20 cellular contexts compared by ENCODE assay signal in the genomic region with DNA sequence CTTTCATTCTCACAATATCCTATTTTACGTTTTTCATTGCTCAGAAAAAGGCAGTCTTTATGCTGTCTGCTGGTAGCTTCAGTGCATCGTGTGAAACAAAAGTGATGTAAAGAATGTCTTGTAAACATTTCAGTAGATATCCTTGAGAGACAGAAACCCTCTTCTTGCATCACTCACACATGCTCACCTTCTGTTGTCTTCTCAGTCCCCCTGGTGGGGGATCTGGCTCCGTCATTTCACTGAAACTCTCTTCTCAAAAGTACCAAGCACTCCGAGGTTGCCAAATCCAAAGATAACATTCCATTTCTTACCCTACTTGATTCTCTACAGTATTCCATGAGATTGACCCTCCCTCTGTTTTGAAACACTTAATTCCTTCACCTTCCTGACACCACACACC. TPM values are rescaled to one million over a fixed set of nuclear protein-coding genes. Genes with fewer than 3 reads are reported as not detected.
DNase-seq lines count a peak whose midpoint lies in the region; ATAC-seq and TF ChIP-seq lines count a peak whose summit lies in the region.
"Had no signal": no experiment of that assay in that cellular context is flagged by ENCODE, and none has a peak within 500 bp of the region (broad histone marks: within the 10 kb centered on the region; RNA-seq: fewer than 3 reads in every experiment).

No MANE protein-coding gene starts in this region.

- no peaks in the 10 kb centered on the region for H3K4me1 ChIP-seq in OCI-LY1 (ENCODE audit: insufficient read depth, low read length, severe bottlenecking)
- H3K4me1 ChIP-seq in hepatocyte (ENCODE audit: insufficient read depth) = peaks cover 6% of the 10 kb centered on the region
- H3K4me1 ChIP-seq: breast epithelium had no signal

- H3K4me2 ChIP-seq in OCI-LY1 (ENCODE audit: low read length) = no peak overlapping the region
- H3K4me2 ChIP-seq in hepatocyte = no peak overlapping the region

- no peak overlapping the region for H3K27ac Mint-ChIP-seq in progenitor cell of endocrine pancreas
- H3K27ac Mint-ChIP-seq in activated naive CD4-positive, alpha-beta T cell treated with anti-CD3 and anti-CD28 coated beads, Interleukin-2, amount 10 ng/mL, durations not matched to agents 7 days and 5 days = no peak overlapping the region
- H3K27ac Mint-ChIP-seq: activated naive CD8-positive, alpha-beta T cell treated with anti-CD3 and anti-CD28 coated beads, Interleukin-2, amount 10 ng/mL, durations not matched to agents 7 days and 5 days; activated T-helper 1 cell treated with anti-CD3 and anti-CD28 coated beads, Interleukin-12 subunit alpha, Interleukin-12 subunit beta, Interleukin-2, Interleukin-4 antibody, amounts not matched to agents 30 ng/mL and 10 ng/mL and 1 ng/mL, durations not matched to agents 14 hours and 24 hours and 36 hours had no signal

- H4K20me1 ChIP-seq in OCI-LY1 (ENCODE audit: insufficient read depth, low read length) = no peaks in the 10 kb centered on the region
- H4K20me1 ChIP-seq in hepatocyte (ENCODE audit: insufficient read depth, poor library complexity, severe bottlenecking) = no peaks in the 10 kb centered on the region

- WGBS in hepatocyte (ENCODE audit: low lambda C conversion rate, missing lambda C conversion rate) = 69% methylated on average over 4 of the region's 4 CpGs

- H3K4me3 ChIP-seq in H7 (ENCODE audit: insufficient read depth, low read depth, low read length) = no peak overlapping the region
- no peak overlapping the region for H3K4me3 ChIP-seq in OCI-LY1 (ENCODE audit: low read depth, low read length, poor library complexity, severe bottlenecking)
- no peak overlapping the region for H3K4me3 ChIP-seq in hepatocyte
- H3K4me3 ChIP-seq: breast epithelium had no signal

- H3K9me3 ChIP-seq in OCI-LY1 (ENCODE audit: low read length) (no peaks in the 10 kb centered on the region), hepatocyte (ENCODE audit: low read depth) (no peaks in the 10 kb centered on the region)
- H3K9me3 ChIP-seq: breast epithelium, neutrophil had no signal

- H3K9ac ChIP-seq in OCI-LY1 (ENCODE audit: low read length) = no peak overlapping the region

- H3K4me1 Mint-ChIP-seq in progenitor cell of endocrine pancreas (ENCODE audit: low read depth) = peaks cover 26% of the 10 kb centered on the region
- H3K4me1 Mint-ChIP-seq in activated naive CD4-positive, alpha-beta T cell treated with anti-CD3 and anti-CD28 coated beads, Interleukin-2, amount 10 ng/mL, durations not matched to agents 7 days and 5 days = no peaks in the 10 kb centered on the region
- H3K4me1 Mint-ChIP-seq: activated naive CD8-positive, alpha-beta T cell treated with anti-CD3 and anti-CD28 coated beads, Interleukin-2, amount 10 ng/mL, durations not matched to agents 7 days and 5 days had no signal

- no peaks in the 10 kb centered on the region for H3K9me3 Mint-ChIP-seq in progenitor cell of endocrine pancreas (ENCODE audit: low read depth)
- H3K9me3 Mint-ChIP-seq in activated naive CD4-positive, alpha-beta T cell treated with anti-CD3 and anti-CD28 coated beads, Interleukin-2, amount 10 ng/mL, durations not matched to agents 7 days and 5 days = no peaks in the 10 kb centered on the region
- H3K9me3 Mint-ChIP-seq: activated naive CD8-positive, alpha-beta T cell treated with anti-CD3 and anti-CD28 coated beads, Interleukin-2, amount 10 ng/mL, durations not matched to agents 7 days and 5 days; activated T-helper 1 cell treated with anti-CD3 and anti-CD28 coated beads, Interleukin-12 subunit alpha, Interleukin-12 subunit beta, Interleukin-2, Interleukin-4 antibody, amounts not matched to agents 30 ng/mL and 10 ng/mL and 1 ng/mL, durations not matched to agents 14 hours and 24 hours and 36 hours had no signal

- H3K9me2 ChIP-seq in OCI-LY1 (ENCODE audit: low read depth, low read length) (no peaks in the 10 kb centered on the region), hepatocyte (replicated peaks; ENCODE audit: insufficient read depth) (no peaks in the 10 kb centered on the region)

- H3K36me3 ChIP-seq in H7 (replicated peaks; ENCODE audit: control insufficient read depth, insufficient read depth, low read length) = no peaks in the 10 kb centered on the region
- H3K36me3 ChIP-seq in OCI-LY1 (ENCODE audit: insufficient read depth, low read length) = no peaks in the 10 kb centered on the region
- H3K36me3 ChIP-seq in hepatocyte (replicated peaks; ENCODE audit: insufficient read depth, low read depth) = no peaks in the 10 kb centered on the region
- H3K36me3 ChIP-seq: breast epithelium, neutrophil had no signal

- H3K79me2 ChIP-seq in OCI-LY1 (ENCODE audit: insufficient read depth, low read length) (no peaks in the 10 kb centered on the region), hepatocyte (no peaks in the 10 kb centered on the region)

- no peaks in the 10 kb centered on the region for H3K27me3 ChIP-seq in H7 (ENCODE audit: control insufficient read depth, insufficient read depth, low read length)
- H3K27me3 ChIP-seq in OCI-LY1 (ENCODE audit: insufficient read depth, low read length) = peaks cover 6% of the 10 kb centered on the region; the same call in 1 of the 2 replicates
- no peaks in the 10 kb centered on the region for H3K27me3 ChIP-seq in hepatocyte
- H3K27me3 ChIP-seq: breast epithelium had no signal

- CTCF ChIA-PET in activated naive CD4-positive, alpha-beta T cell treated with anti-CD3 and anti-CD28 coated beads, Interleukin-2, amount 10 ng/mL, durations not matched to agents 7 days and 5 days (lab: Charles Lee) = interaction anchor here (0.7 kb wide), 1 partner anchor 23 kb away, joined by 3 read pairs; no protein-coding TSS in a partner anchor

- TF ChIP-seq CTCF in OCI-LY1 (IDR thresholded peaks at IDR 0.05; ENCODE audit: low read length) = peak; percentile 14; the same call in 1 of the 2 replicates
- no peak for TF ChIP-seq CTCF in hepatocyte (IDR thresholded peaks at IDR 0.05; ENCODE audit: poor library complexity)
- TF ChIP-seq CTCF in progenitor cell of endocrine pancreas (IDR thresholded peaks at IDR 0.05; ENCODE audit: unreplicated experiment) = peak; percentile 28

- ATAC-seq in GM18502 (IDR thresholded peaks at IDR 0.05; ENCODE audit: poor library complexity, unreplicated experiment) (no peak), HG02678 (IDR thresholded peaks at IDR 0.05; ENCODE audit: unreplicated experiment) (no peak)
- ATAC-seq: sciatic nerve had no signal

- H3K27ac ChIP-seq in OCI-LY1 (ENCODE audit: low read depth, low read length, poor library complexity, severe bottlenecking) (no peak overlapping the region), hepatocyte (peak overlapping the region; percentile 19)
- H3K27ac ChIP-seq: breast epithelium, neutrophil had no signal

- H2AFZ ChIP-seq in OCI-LY1 (ENCODE audit: low read length) (no peak overlapping the region), hepatocyte (no peak overlapping the region)

- peaks cover 10% of the 10 kb centered on the region for H3K27me3 Mint-ChIP-seq in progenitor cell of endocrine pancreas
- peaks cover 8% of the 10 kb centered on the region for H3K27me3 Mint-ChIP-seq in activated naive CD4-positive, alpha-beta T cell treated with anti-CD3 and anti-CD28 coated beads, Interleukin-2, amount 10 ng/mL, durations not matched to agents 7 days and 5 days

- H3K4me3 Mint-ChIP-seq in progenitor cell of endocrine pancreas (ENCODE audit: low read depth) = no peak overlapping the region
- no peak overlapping the region for H3K4me3 Mint-ChIP-seq in activated naive CD4-positive, alpha-beta T cell treated with anti-CD3 and anti-CD28 coated beads, Interleukin-2, amount 10 ng/mL, durations not matched to agents 7 days and 5 days
- H3K4me3 Mint-ChIP-seq: activated naive CD8-positive, alpha-beta T cell treated with anti-CD3 and anti-CD28 coated beads, Interleukin-2, amount 10 ng/mL, durations not matched to agents 7 days and 5 days; activated T-helper 1 cell treated with anti-CD3 and anti-CD28 coated beads, Interleukin-12 subunit alpha, Interleukin-12 subunit beta, Interleukin-2, Interleukin-4 antibody, amounts not matched to agents 30 ng/mL and 10 ng/mL and 1 ng/mL, durations not matched to agents 14 hours and 24 hours and 36 hours had no signal

- peak; percentile 66 for DNase-seq in H7
- DNase-seq in hepatocyte (ENCODE audit: low spot score) = no peak
- DNase-seq in progenitor cell of endocrine pancreas (ENCODE audit: low spot score, unreplicated experiment) = no peak
- no peak for DNase-seq in NCI-H1417 treated with DMSO at 0.1 percent for 48 hours (lab: John Stamatoyannopoulos, UW)
- DNase-seq in activated naive CD4-positive, alpha-beta T cell treated with anti-CD3 and anti-CD28 coated beads, Interleukin-2, amount 10 ng/mL, durations not matched to agents 7 days and 5 days = no peak
- DNase-seq: activated naive CD8-positive, alpha-beta T cell treated with anti-CD3 and anti-CD28 coated beads, Interleukin-2, amount 10 ng/mL, durations not matched to agents 7 days and 5 days; KG1; kidney; NCI-H1105 treated with DMSO at 0.1 percent for 48 hours; Right ventricle myocardium superior; stimulated activated CD4-positive, alpha-beta T cell treated with anti-CD3 and anti-CD28 coated beads, Interleukin-2, amount 100 ng/mL, for 24 hours had no signal

- H3K36me3 Mint-ChIP-seq in progenitor cell of endocrine pancreas (ENCODE audit: insufficient read depth) = no peaks in the 10 kb centered on the region
- H3K36me3 Mint-ChIP-seq in activated naive CD4-positive, alpha-beta T cell treated with anti-CD3 and anti-CD28 coated beads, Interleukin-2, amount 10 ng/mL, durations not matched to agents 7 days and 5 days = no peaks in the 10 kb centered on the region
- H3K36me3 Mint-ChIP-seq: activated naive CD8-positive, alpha-beta T cell treated with anti-CD3 and anti-CD28 coated beads, Interleukin-2, amount 10 ng/mL, durations not matched to agents 7 days and 5 days had no signal

- H3F3A ChIP-seq in OCI-LY1 (ENCODE audit: insufficient read depth, low read length) = no peaks in the 10 kb centered on the region

RNA-seq across cellular contexts. Expression of a gene that starts 46.1 kb away (rescaled TPM):
- total RNA-seq in H7 (2014; rRNA removed; shearing (Covaris generic)) = not detected in 2 replicates
- total RNA-seq in hepatocyte = 0.16 TPM in 1 of 2 replicates, not detected in the other
- polyA plus RNA-seq in hepatocyte = 0.15 TPM in 1 of 2 replicates, not detected in the other
- total RNA-seq in progenitor cell of endocrine pancreas = 0.22 and 0.31 TPM in 2 replicates
- total RNA-seq: activated naive CD8-positive, alpha-beta T cell treated with anti-CD3 and anti-CD28 coated beads, Interleukin-2, amount 10 ng/mL, durations not matched to agents 7 days and 5 days; activated T-helper 1 cell treated with anti-CD3 and anti-CD28 coated beads, Interleukin-12 subunit alpha, Interleukin-12 subunit beta, Interleukin-2, Interleukin-4 antibody, amounts not matched to agents 30 ng/mL and 10 ng/mL and 1 ng/mL, durations not matched to agents 14 hours and 24 hours and 36 hours; dermis microvascular lymphatic vessel endothelial cell; kidney; Right ventricle myocardium superior; T-helper 1 cell treated with Interleukin-12 subunit alpha and Interleukin-12 subunit beta and Interleukin-4 antibody, amounts not matched to agents 30 ng/mL and 1 ng/mL, for 36 hours had no signal
